In genomic region chr3:46928297-46928696, GRCh38 we compare ENCODE assay signal across 1 cellular context.
TF ChIP-seq lines count a peak whose summit lies in the region.

No MANE protein-coding gene starts in this region.

TF ChIP-seq in GM12878, 131 proteins besides CTCF, POLR2A, EP300 and RAD21 (continues in another document):
- TF ChIP-seq ATF7 (IDR thresholded peaks at IDR 0.05; ENCODE audit: low read depth) (peak; percentile 73), ATF2 (IDR thresholded peaks at IDR 0.05; ENCODE audit: low read length) (peak; percentile 57; the same call in 1 of the 2 replicates), YBX1 (IDR thresholded peaks at IDR 0.05) (no peak), STAT1 (conservative IDR thresholded peaks at IDR 0.05) (0 out of 2 replicates have a peak, but pooled peaks have one; percentile 16), TARDBP (IDR thresholded peaks at IDR 0.05; ENCODE audit: borderline replicate concordance) (no peak), NFYA (IDR thresholded peaks at IDR 0.05; ENCODE audit: borderline replicate concordance, low read depth, low read length) (no peak), STAT3 (IDR thresholded peaks at IDR 0.05; ENCODE audit: low read depth, low read length) (no peak), HDAC2 (IDR thresholded peaks at IDR 0.05) (no peak), CREM (IDR thresholded peaks at IDR 0.05; ENCODE audit: low read depth) (no peak), NR2C1 (IDR thresholded peaks at IDR 0.05) (no peak), SREBF1 (IDR thresholded peaks at IDR 0.05; ENCODE audit: low read length) (no peak), PAX5 (IDR thresholded peaks at IDR 0.05; ENCODE audit: borderline replicate concordance, low read depth, low read length) (no peak), ZNF592 (IDR thresholded peaks at IDR 0.05) (peak; percentile 75; the same call in 1 of the 2 replicates), E2F4 (IDR thresholded peaks at IDR 0.05; ENCODE audit: low read depth, low read length) (no peak), MAX (IDR thresholded peaks at IDR 0.05; ENCODE audit: low read depth, low read length) (no peak), CUX1 (IDR thresholded peaks at IDR 0.05; ENCODE audit: insufficient replicate concordance, low read depth, low read length) (peak; percentile 36), ZNF687 (IDR thresholded peaks at IDR 0.05) (peak; percentile 76; the same call in 1 of the 2 replicates), SUPT20H (IDR thresholded peaks at IDR 0.05; ENCODE audit: borderline replicate concordance, control insufficient read depth, low read depth, low read length) (no peak), IRF5 (IDR thresholded peaks at IDR 0.05; ENCODE audit: borderline replicate concordance) (no peak), CHD1 (IDR thresholded peaks at IDR 0.05; ENCODE audit: low read depth, low read length) (no peak), ZZZ3 (IDR thresholded peaks at IDR 0.05; ENCODE audit: control insufficient read depth, insufficient read length, low read depth) (no peak), NFXL1 (IDR thresholded peaks at IDR 0.05; ENCODE audit: borderline replicate concordance) (no peak), EGR1 (IDR thresholded peaks at IDR 0.05; ENCODE audit: borderline replicate concordance in 1 of 2, low read depth in 2 of 2, low read length in 2 of 2) (no peak), ZNF24 (IDR thresholded peaks at IDR 0.05) (peak; percentile 69; the same call in 1 of the 2 replicates), FOS (IDR thresholded peaks at IDR 0.05; ENCODE audit: borderline replicate concordance, extremely low read depth, insufficient read length) (no peak), USF1 (IDR thresholded peaks at IDR 0.05; ENCODE audit: borderline replicate concordance, extremely low read length, insufficient read depth, low read depth, low read length) (no peak), MLLT1 (IDR thresholded peaks at IDR 0.05) (peak; percentile 88), TAF1 (IDR thresholded peaks at IDR 0.05; ENCODE audit: borderline replicate concordance, low read depth, low read length) (no peak), PKNOX1 (IDR thresholded peaks at IDR 0.05) (no peak), BHLHE40 (IDR thresholded peaks at IDR 0.05; ENCODE audit: borderline replicate concordance in 1 of 2, low read depth in 2 of 2, low read length in 1 of 2) (peak; percentile 44; a peak in 1 of 4 replicates), NBN (IDR thresholded peaks at IDR 0.05) (peak; percentile 90), MTA2 (IDR thresholded peaks at IDR 0.05; ENCODE audit: low read depth) (peak; percentile 74; the same call in 1 of the 2 replicates), ESRRA (IDR thresholded peaks at IDR 0.05; ENCODE audit: low read length) (no peak), HCFC1 (IDR thresholded peaks at IDR 0.05; ENCODE audit: low read length) (no peak), ASH2L (IDR thresholded peaks at IDR 0.05; ENCODE audit: borderline replicate concordance, low read depth) (no peak), HDAC6 (IDR thresholded peaks at IDR 0.05; ENCODE audit: unreplicated experiment) (no peak), ZBED1 (IDR thresholded peaks at IDR 0.05; ENCODE audit: borderline replicate concordance) (no peak), DPF2 (IDR thresholded peaks at IDR 0.05) (no peak)
